28 cellular contexts compared by ENCODE assay signal in genomic region chr3:192794216-192794615, GRCh38.
"Had no signal": no experiment of that assay in that cellular context is flagged by ENCODE, and none has a peak within 500 bp of the region (broad histone marks: within the 10 kb centered on the region; RNA-seq: fewer than 3 reads in every experiment).

No MANE protein-coding gene starts in this region.

- H3K9ac ChIP-seq: neural progenitor cell had no signal

- H3K4me3 ChIP-seq: hepatocyte, lower lobe of right lung, neural progenitor cell, ovary, prostate gland, right lobe of liver, smooth muscle cell, tibial nerve, uterus had no signal

- DNase-seq: islet precursor cell; left cardiac atrium; lower lobe of right lung; mammary epithelial cell; mesenchymal stem cell; naive B cell; natural killer cell; nephron progenitor cell; occipital lobe; ovary; retina; right lobe of liver; stimulated activated CD4-positive, alpha-beta T cell treated with anti-CD3 and anti-CD28 coated beads, Interleukin-1b, Interleukin-23, amount 100 ng/mL, for 48 hours; stimulated activated CD4-positive, alpha-beta T cell treated with anti-CD3 and anti-CD28 coated beads, Interleukin-2, amount 100 ng/mL, for 48 hours; stimulated activated CD4-positive, alpha-beta T cell treated with anti-CD3 and anti-CD28 coated beads, Interleukin-4, amount 100 ng/mL, for 4 hours; stimulated activated CD8-positive, alpha-beta memory T cell treated with anti-CD3 and anti-CD28 coated beads, Interleukin-4, amount 100 ng/mL, for 48 hours; stimulated activated naive CD4-positive, alpha-beta T cell treated with Interleukin-2 at 50 U/mL for 16 hours; stimulated activated naive CD8-positive, alpha-beta T cell treated with anti-CD3 and anti-CD28 coated beads, Interleukin-15, amount 100 ng/mL, for 72 hours; substantia nigra; uterus had no signal

- H3K27me3 ChIP-seq: hepatocyte, neural progenitor cell, ovary, right lobe of liver, tibial nerve, uterus had no signal

- H3K27ac ChIP-seq: hepatocyte, lower lobe of right lung, neural progenitor cell, neutrophil, ovary, prostate gland, right lobe of liver, tibial nerve, uterus had no signal

- ATAC-seq: left cardiac atrium; left lobe of liver; lower lobe of right lung; natural killer cell; right lobe of liver; stimulated activated memory B cell treated with anti-CD40 and anti-IgM and Interleukin-4, amounts not matched to agents 10 μg/mL and 1 μg/mL and 100 μg/mL, for 72 hours; stimulated activated naive CD8-positive, alpha-beta T cell treated with anti-CD3 and anti-CD28 coated beads, Interleukin-15, amount 100 ng/mL, for 72 hours had no signal

- H3K9me3 ChIP-seq: lower lobe of right lung, neutrophil, ovary, prostate gland, right lobe of liver, tibial nerve, uterus had no signal

- H3K4me2 ChIP-seq: hepatocyte, neural progenitor cell, smooth muscle cell had no signal

- H3K36me3 ChIP-seq: neural progenitor cell, neutrophil, ovary, prostate gland, right lobe of liver, uterus had no signal

- H3K4me1 ChIP-seq: lower lobe of right lung, neural progenitor cell, prostate gland, right lobe of liver, tibial nerve, uterus had no signal

- H3K79me2 ChIP-seq: hepatocyte had no signal
